Comparison of ENCODE assay signal across 26 cellular contexts in the genomic region with DNA sequence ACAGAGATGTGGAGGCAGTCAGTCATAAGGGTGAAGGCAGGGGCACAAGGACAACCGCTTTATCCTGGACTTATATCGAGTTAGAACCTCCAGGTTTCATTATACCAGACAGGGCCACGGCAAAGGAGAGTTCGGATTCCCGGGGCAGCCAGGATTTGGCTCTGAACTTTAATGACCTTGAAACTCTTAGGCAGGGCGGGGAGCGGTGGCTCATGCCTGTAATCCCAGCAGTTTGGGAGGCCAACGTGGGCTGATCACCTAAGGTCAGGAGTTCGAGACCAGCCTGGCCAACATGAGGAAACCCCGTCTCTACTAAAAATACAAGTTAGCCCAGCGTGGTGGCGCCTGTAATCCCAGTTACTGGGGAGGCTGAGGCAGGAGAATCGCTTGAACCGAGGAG. TPM values are rescaled to one million over a fixed set of nuclear protein-coding genes. Genes with fewer than 3 reads are reported as not detected.
DNase-seq lines count a peak whose midpoint lies in the region; ATAC-seq, FAIRE-seq and TF ChIP-seq lines count a peak whose summit lies in the region.
"Had no signal": no experiment of that assay in that cellular context is flagged by ENCODE, and none has a peak within 500 bp of the region (broad histone marks: within the 10 kb centered on the region; RNA-seq: fewer than 3 reads in every experiment).

No MANE protein-coding gene starts in this region.

- POLR2A ChIA-PET in HepG2 (lab: Yijun Ruan, JAX), result interaction anchor here (1.0 to 6.2 kb wide), 3 partner anchors 18 to 84 kb away, joined by 3 to 43 read pairs (median 38); partner anchors contain the start of genes FEN1 and TMEM258

- H4K20me1 ChIP-seq in HepG2 (ENCODE audit: insufficient read depth, low read length) (no peaks in the 10 kb centered on the region), Karpas-422 (ENCODE audit: insufficient read depth, low read depth, low read length) (no peaks in the 10 kb centered on the region)

- no peaks in the 10 kb centered on the region for H3K9me2 ChIP-seq in Karpas-422 (replicated peaks; ENCODE audit: insufficient read depth, low read length)

- H2AFZ ChIP-seq in HepG2 (ENCODE audit: low read length) (no peak overlapping the region), Karpas-422 (ENCODE audit: low read length) (no peak overlapping the region)

- H3K4me3 ChIP-seq in HepG2 (replicated peaks in 1 of 3; ENCODE audit: insufficient read depth in 1 of 3, low read depth in 2 of 3, low read length in 3 of 3) (no peak overlapping the region), right lobe of liver (no peak overlapping the region), Karpas-422 (ENCODE audit: low read length) (no peak overlapping the region)

- H3K27me3 ChIP-seq in HepG2 (ENCODE audit: control insufficient read depth in 1 of 2, insufficient read depth in 2 of 2, low read length in 2 of 2) (no peaks in the 10 kb centered on the region), right lobe of liver (no peaks in the 10 kb centered on the region), Karpas-422 (ENCODE audit: low read length) (no peaks in the 10 kb centered on the region)
- H3K27me3 ChIP-seq: BE2C, MG63 had no signal

- peak overlapping the region; percentile 69 for H3K4me3 Mint-ChIP-seq in central memory CD8-positive, alpha-beta T cell
- peak overlapping the region; percentile 13 for H3K4me3 Mint-ChIP-seq in natural killer cell

- no peaks in the 10 kb centered on the region for H3K36me3 Mint-ChIP-seq in central memory CD8-positive, alpha-beta T cell (ENCODE audit: insufficient read depth)
- H3K36me3 Mint-ChIP-seq in natural killer cell, result no peaks in the 10 kb centered on the region
- H3K36me3 Mint-ChIP-seq: activated naive CD8-positive, alpha-beta T cell treated with anti-CD3 and anti-CD28 coated beads for 36 hours had no signal

- H3K27ac ChIP-seq in HepG2 (ENCODE audit: extremely low read length, insufficient read depth, low read length) (no peak overlapping the region), right lobe of liver (no peak overlapping the region), Karpas-422 (ENCODE audit: low read length) (no peak overlapping the region)
- H3K27ac ChIP-seq: gastrocnemius medialis, left ventricle myocardium inferior, prostate gland had no signal

- WGBS in HepG2 (ENCODE audit: low lambda C conversion rate), result 35% methylated on average over 12 of the region's 14 CpGs
- WGBS in right lobe of liver (ENCODE audit: insufficient coverage, low coverage, low lambda C conversion rate, missing lambda C conversion rate), result 42% methylated on average over 4 of the region's 14 CpGs

- intact Hi-C loops in HepG2 (cut with micrococcal nuclease; ENCODE audit: unreplicated experiment) (no loop called here), right lobe of liver (cut with DNase I) (no loop called here), natural killer cell (cut with micrococcal nuclease) (no loop called here)

- TF ChIP-seq POLR2A in HepG2 (IDR thresholded peaks at IDR 0.05; ENCODE audit: insufficient read depth in 1 of 2, low read depth in 2 of 2, low read length in 2 of 2) (no peak), right lobe of liver (IDR thresholded peaks at IDR 0.05) (no peak)

- H3K4me1 Mint-ChIP-seq in central memory CD8-positive, alpha-beta T cell, result peaks cover 18% of the 10 kb centered on the region
- peaks cover 9 to 24% of the 10 kb centered on the region in 2 donors for H3K4me1 Mint-ChIP-seq in natural killer cell

- CTCF ChIA-PET in HepG2 (lab: Yijun Ruan, JAX; ENCODE audit: low intra/inter-chr PET ratio, low total read pairs), result interaction anchor here (0.9 to 5.4 kb wide), 4 partner anchors 15 to 36 kb away, joined by 3 to 51 read pairs (median 32); no protein-coding TSS in a partner anchor

- no peak for TF ChIP-seq CTCF in HepG2 (CRISPR knock-in tag; IDR thresholded peaks at IDR 0.05)
- TF ChIP-seq CTCF in right lobe of liver (IDR thresholded peaks at IDR 0.05), result no peak
- no peak for TF ChIP-seq CTCF in natural killer cell (IDR thresholded peaks at IDR 0.05)
- no peak for TF ChIP-seq CTCF in omental fat pad (IDR thresholded peaks at IDR 0.05)

- no peak for TF ChIP-seq RAD21 in HepG2 (CRISPR knock-in tag; IDR thresholded peaks at IDR 0.05)

- H3K9ac ChIP-seq in HepG2 (ENCODE audit: insufficient read depth, low read depth, low read length) (no peak overlapping the region), Karpas-422 (ENCODE audit: low read length) (no peak overlapping the region)

- TF ChIP-seq EP300 in HepG2 (IDR thresholded peaks at IDR 0.05; ENCODE audit: low read depth in 2 of 2, low read length in 2 of 2) (no peak), HepG2 (CRISPR knock-in tag; IDR thresholded peaks at IDR 0.05; ENCODE audit: borderline replicate concordance) (no peak)

- H3K36me3 ChIP-seq in HepG2 (replicated peaks in 1 of 2; ENCODE audit: control insufficient read depth in 1 of 2, insufficient read depth in 2 of 2, low read length in 2 of 2) (no peaks in the 10 kb centered on the region), right lobe of liver (no peaks in the 10 kb centered on the region), Karpas-422 (ENCODE audit: insufficient read depth, low read length) (no peaks in the 10 kb centered on the region)
- H3K36me3 ChIP-seq: BE2C, gastrocnemius medialis, left ventricle myocardium inferior, MG63, prostate gland had no signal

- H3K9me3 ChIP-seq in HepG2 (ENCODE audit: low read length), result no peaks in the 10 kb centered on the region
- H3K9me3 ChIP-seq in right lobe of liver, result no peaks in the 10 kb centered on the region
- H3K9me3 ChIP-seq in Karpas-422 (ENCODE audit: low read length), result no peaks in the 10 kb centered on the region
- H3K9me3 ChIP-seq: BE2C, gastrocnemius medialis, left ventricle myocardium inferior, MG63, prostate gland had no signal

- in situ Hi-C loops in HepG2 (cut with HindIII; ENCODE audit: extremely low pct_ligation_motif_present, low pct_unique_long_range_greater_than_20kb), result no loop called here

- H3K27me3 Mint-ChIP-seq in central memory CD8-positive, alpha-beta T cell, result peaks cover 51% of the 10 kb centered on the region
- peaks cover 8 to 25% of the 10 kb centered on the region in 2 donors for H3K27me3 Mint-ChIP-seq in natural killer cell (ENCODE audit: low read depth in 2 of 2)

- ATAC-seq in HepG2, result no peak
- no peak for ATAC-seq in right lobe of liver
- ATAC-seq in central memory CD8-positive, alpha-beta T cell (replicated peaks; ENCODE audit: extremely low read depth, poor library complexity, severe bottlenecking), result no peak
- ATAC-seq in natural killer cell, result no peak
- no peak for ATAC-seq in omental fat pad (ENCODE audit: low FRiP score)

- DNase-seq in HepG2 (ENCODE audit: low spot score) (peak; percentile 50), right lobe of liver (no peak), natural killer cell (no peak), SIG-M5 treated with dmso at 0.1 percent for 504 hours (lab: John Stamatoyannopoulos, UW; ENCODE audit: unreplicated experiment) (no peak), Karpas-422 (no peak), omental fat pad (ENCODE audit: low spot score) (no peak), NCI-H2107 (lab: John Stamatoyannopoulos, UW) (no peak)
- DNase-seq in central memory CD8-positive, alpha-beta T cell (ENCODE audit: low spot score in 2 of 2), result no peak
- DNase-seq: activated CD4-positive, alpha-beta T cell treated with anti-CD3 and anti-CD28 coated beads for 48 hours; activated naive CD8-positive, alpha-beta T cell treated with anti-CD3 and anti-CD28 coated beads for 36 hours; BE2C; effector memory CD4-positive, alpha-beta T cell; gastrocnemius medialis; HCEC 1CT; hippocampal formation; left ventricle myocardium inferior; MG63; NCI-H2029 treated with DMSO at 0.1 percent for 48 hours; NCI-H345; NCI-H748 treated with DMSO at 0.1 percent for 48 hours; RPMI8226 had no signal

- no peaks in the 10 kb centered on the region for H3K9me3 Mint-ChIP-seq in central memory CD8-positive, alpha-beta T cell
- H3K9me3 Mint-ChIP-seq in natural killer cell, result no peaks in the 10 kb centered on the region
- H3K9me3 Mint-ChIP-seq: activated naive CD8-positive, alpha-beta T cell treated with anti-CD3 and anti-CD28 coated beads for 36 hours; activated T-helper 1 cell treated with anti-CD3 and anti-CD28 coated beads, Interleukin-12 subunit alpha, Interleukin-12 subunit beta, Interleukin-2, Interleukin-4 antibody, amounts not matched to agents 30 ng/mL and 10 ng/mL and 1 ng/mL, durations not matched to agents 14 hours and 24 hours and 36 hours; T-helper 1 cell treated with Interleukin-12 subunit alpha and Interleukin-12 subunit beta and Interleukin-4 antibody, amounts not matched to agents 30 μg/mL and 1 μg/mL, for 36 hours had no signal

- BruUV-seq in HepG2 (replicated peaks; lab: Mats Ljungman, UMichigan), result no TSS peak

- H3K4me1 ChIP-seq in HepG2 (ENCODE audit: insufficient read depth, low read length), result peaks cover 86% of the 10 kb centered on the region
- peaks cover 0 to 18% (median 0%) of the 10 kb centered on the region in 4 donors for H3K4me1 ChIP-seq in right lobe of liver
- H3K4me1 ChIP-seq in Karpas-422 (ENCODE audit: low read length), result peaks cover under 1% of the 10 kb centered on the region; the same call in 1 of the 2 replicates
- H3K4me1 ChIP-seq: BE2C, gastrocnemius medialis, prostate gland had no signal

- H3K79me2 ChIP-seq in HepG2 (ENCODE audit: insufficient read depth, low read length) (peaks cover 39% of the 10 kb centered on the region), Karpas-422 (ENCODE audit: low read length) (no peaks in the 10 kb centered on the region)

- no peak overlapping the region for H3K27ac Mint-ChIP-seq in central memory CD8-positive, alpha-beta T cell (ENCODE audit: low read depth)
- no peak overlapping the region for H3K27ac Mint-ChIP-seq in natural killer cell
- H3K27ac Mint-ChIP-seq: activated naive CD8-positive, alpha-beta T cell treated with anti-CD3 and anti-CD28 coated beads for 36 hours; activated T-helper 1 cell treated with anti-CD3 and anti-CD28 coated beads, Interleukin-12 subunit alpha, Interleukin-12 subunit beta, Interleukin-2, Interleukin-4 antibody, amounts not matched to agents 30 ng/mL and 10 ng/mL and 1 ng/mL, durations not matched to agents 14 hours and 24 hours and 36 hours; T-helper 1 cell treated with Interleukin-12 subunit alpha and Interleukin-12 subunit beta and Interleukin-4 antibody, amounts not matched to agents 30 μg/mL and 1 μg/mL, for 36 hours had no signal

- no peak for FAIRE-seq in HepG2 (lab: Jason Lieb, UNC)
- FAIRE-seq: D721Med, GM19239 had no signal

- peak overlapping the region; percentile 60 for H3K4me2 ChIP-seq in HepG2 (ENCODE audit: low read depth, low read length)
- no peak overlapping the region for H3K4me2 ChIP-seq in Karpas-422 (ENCODE audit: low read depth, low read length, poor library complexity, severe bottlenecking)

RNA-seq across cellular contexts. Expression of gene MYRF, which starts 1.1 kb away (rescaled TPM):
- 7.9 and 10.2 TPM in 2 replicates for total RNA-seq in HepG2 (2016; rRNA removed; fragmentation: Illumina TruSeq; extraction: Trizol)
- total RNA-seq in HepG2 (2016; cell fraction: cytosol; rRNA removed; fragmentation: Illumina TruSeq; extraction: Trizol; ENCODE audit: low read depth), result 6.6 and 7.4 TPM in 2 replicates
- 6.8 and 10.3 TPM in 2 replicates for total RNA-seq in HepG2 (2016; cell fraction: insoluble cytoplasmic fraction; rRNA removed; fragmentation: Illumina TruSeq; extraction: Trizol)
- total RNA-seq in HepG2 (2016; cell fraction: membrane; rRNA removed; fragmentation: Illumina TruSeq; extraction: Trizol), result 8.2 and 8.5 TPM in 2 replicates
- 16.7 and 20.6 TPM in 2 replicates for total RNA-seq in HepG2 (2016; cell fraction: nucleus; rRNA removed; fragmentation: Illumina TruSeq; extraction: Trizol)
- polyA plus RNA-seq in HepG2 (2011; rRNA removed), result 25.9 and 33.2 TPM in 2 replicates
- polyA plus RNA-seq in HepG2 (2011; cell fraction: cytosol; rRNA removed), result 17.4 and 19.1 TPM in 2 replicates
- polyA plus RNA-seq in HepG2 (2011; cell fraction: nucleus; rRNA removed), result 140 and 154 TPM in 2 replicates
- 27.5 and 41.4 TPM in 2 replicates for polyA plus RNA-seq in HepG2 (2012)
- 1.8 and 2.1 TPM in 2 replicates for polyA plus RNA-seq in HepG2 (2016; cell fraction: cytosol; fragmentation: Illumina TruSeq; extraction: Trizol; ENCODE audit: low read depth)
- polyA plus RNA-seq in HepG2 (2016; cell fraction: insoluble cytoplasmic fraction; fragmentation: Illumina TruSeq; extraction: Trizol; ENCODE audit: low read depth), result 12.8 and 17.2 TPM in 2 replicates
- 5.7 and 6.2 TPM in 2 replicates for polyA plus RNA-seq in HepG2 (2016; cell fraction: membrane; fragmentation: Illumina TruSeq; extraction: Trizol; ENCODE audit: low read depth)
- polyA plus RNA-seq in HepG2 (2016; cell fraction: nucleus; fragmentation: Illumina TruSeq; extraction: Trizol; ENCODE audit: insufficient read depth, low read depth), result 69.8 and 76.1 TPM in 2 replicates
- polyA minus RNA-seq in HepG2 (2011; rRNA and poly(A)+ RNA removed; ENCODE audit: low replicate concordance), result 2.9 and 52.2 TPM in 2 replicates
- polyA minus RNA-seq in HepG2 (2011; cell fraction: cytosol; rRNA and poly(A)+ RNA removed), result 27.3 and 36.7 TPM in 2 replicates
- polyA minus RNA-seq in HepG2 (2011; cell fraction: nucleus; rRNA and poly(A)+ RNA removed), result 39.0 and 39.4 TPM in 2 replicates
- 10 to 100 TPM in 5 of 6 experiments, 1 to 10 TPM in 1; 7.6 to 16.4 (median 11.6) TPM for total RNA-seq in right lobe of liver
- 10 to 100 TPM in 1 of 3 donors, 1 to 10 TPM in 2; 4.9 to 15.3 (median 7.3) TPM for total RNA-seq in natural killer cell
- total RNA-seq in Karpas-422 (2014; rRNA removed; shearing (Covaris generic); ENCODE audit: low replicate concordance), result 0.32 TPM in 1 of 2 replicates, not detected in the other
- 10 to 100 TPM in 3 of 4 donors, under 1 TPM in 1; 0.16 to 55.1 (median 29.5) TPM for total RNA-seq in omental fat pad

RNA-seq across cellular contexts. Expression of gene TMEM258, which starts 41.0 kb away (rescaled TPM):
- total RNA-seq in HepG2 (2016; rRNA removed; fragmentation: Illumina TruSeq; extraction: Trizol) (164 and 175 TPM in 2 replicates), right lobe of liver (10 to 100 TPM; 31.6 to 74.5 (median 55.3) TPM), natural killer cell (10 to 100 TPM; 64.4 to 69.3 (median 66.1) TPM), omental fat pad (10 to 100 TPM; 27.9 to 52.6 (median 43.4) TPM)
- total RNA-seq in HepG2 (2016; cell fraction: cytosol; rRNA removed; fragmentation: Illumina TruSeq; extraction: Trizol; ENCODE audit: low read depth), result 124 and 186 TPM in 2 replicates
- total RNA-seq in HepG2 (2016; cell fraction: insoluble cytoplasmic fraction; rRNA removed; fragmentation: Illumina TruSeq; extraction: Trizol), result 157 and 180 TPM in 2 replicates
- total RNA-seq in HepG2 (2016; cell fraction: membrane; rRNA removed; fragmentation: Illumina TruSeq; extraction: Trizol), result 166 and 206 TPM in 2 replicates
- total RNA-seq in HepG2 (2016; cell fraction: nucleus; rRNA removed; fragmentation: Illumina TruSeq; extraction: Trizol), result 83.5 and 96.3 TPM in 2 replicates
- polyA plus RNA-seq in HepG2 (2011; rRNA removed), result 363 and 424 TPM in 2 replicates
- 333 and 381 TPM in 2 replicates for polyA plus RNA-seq in HepG2 (2011; cell fraction: cytosol; rRNA removed)
- 70.6 and 77.2 TPM in 2 replicates for polyA plus RNA-seq in HepG2 (2011; cell fraction: nucleus; rRNA removed)
- 225 and 301 TPM in 2 replicates for polyA plus RNA-seq in HepG2 (2012)
- 181 and 226 TPM in 2 replicates for polyA plus RNA-seq in HepG2 (2016; cell fraction: cytosol; fragmentation: Illumina TruSeq; extraction: Trizol; ENCODE audit: low read depth)
- polyA plus RNA-seq in HepG2 (2016; cell fraction: insoluble cytoplasmic fraction; fragmentation: Illumina TruSeq; extraction: Trizol; ENCODE audit: low read depth), result 187 and 188 TPM in 2 replicates
- 185 and 215 TPM in 2 replicates for polyA plus RNA-seq in HepG2 (2016; cell fraction: membrane; fragmentation: Illumina TruSeq; extraction: Trizol; ENCODE audit: low read depth)
- 173 and 175 TPM in 2 replicates for polyA plus RNA-seq in HepG2 (2016; cell fraction: nucleus; fragmentation: Illumina TruSeq; extraction: Trizol; ENCODE audit: insufficient read depth, low read depth)
- 153 and 413 TPM in 2 replicates for polyA minus RNA-seq in HepG2 (2011; rRNA and poly(A)+ RNA removed; ENCODE audit: low replicate concordance)
- polyA minus RNA-seq in HepG2 (2011; cell fraction: cytosol; rRNA and poly(A)+ RNA removed), result 79.2 and 82.2 TPM in 2 replicates
- polyA minus RNA-seq in HepG2 (2011; cell fraction: nucleus; rRNA and poly(A)+ RNA removed), result 54.3 and 55.7 TPM in 2 replicates
- 81.3 and 303 TPM in 2 replicates for total RNA-seq in Karpas-422 (2014; rRNA removed; shearing (Covaris generic); ENCODE audit: low replicate concordance)

RNA-seq across cellular contexts. Expression of gene FEN1, which starts 41.3 kb away (rescaled TPM):
- 102 and 116 TPM in 2 replicates for total RNA-seq in HepG2 (2016; rRNA removed; fragmentation: Illumina TruSeq; extraction: Trizol)
- 9.9 and 12.9 TPM in 2 replicates for total RNA-seq in HepG2 (2016; cell fraction: cytosol; rRNA removed; fragmentation: Illumina TruSeq; extraction: Trizol; ENCODE audit: low read depth)
- total RNA-seq in HepG2 (2016; cell fraction: insoluble cytoplasmic fraction; rRNA removed; fragmentation: Illumina TruSeq; extraction: Trizol), result 103 and 117 TPM in 2 replicates
- 25.3 and 31.0 TPM in 2 replicates for total RNA-seq in HepG2 (2016; cell fraction: membrane; rRNA removed; fragmentation: Illumina TruSeq; extraction: Trizol)
- total RNA-seq in HepG2 (2016; cell fraction: nucleus; rRNA removed; fragmentation: Illumina TruSeq; extraction: Trizol), result 47.5 and 54.1 TPM in 2 replicates
- polyA plus RNA-seq in HepG2 (2011; rRNA removed), result 10.9 and 12.4 TPM in 2 replicates
- polyA plus RNA-seq in HepG2 (2011; cell fraction: cytosol; rRNA removed), result 11.9 and 14.6 TPM in 2 replicates
- polyA plus RNA-seq in HepG2 (2011; cell fraction: nucleus; rRNA removed), result 4.0 and 5.3 TPM in 2 replicates
- 11.2 and 20.0 TPM in 2 replicates for polyA plus RNA-seq in HepG2 (2012)
- polyA plus RNA-seq in HepG2 (2016; cell fraction: cytosol; fragmentation: Illumina TruSeq; extraction: Trizol; ENCODE audit: low read depth), result 5.2 and 7.1 TPM in 2 replicates
- 94.2 and 98.7 TPM in 2 replicates for polyA plus RNA-seq in HepG2 (2016; cell fraction: insoluble cytoplasmic fraction; fragmentation: Illumina TruSeq; extraction: Trizol; ENCODE audit: low read depth)
- 12.2 and 15.7 TPM in 2 replicates for polyA plus RNA-seq in HepG2 (2016; cell fraction: membrane; fragmentation: Illumina TruSeq; extraction: Trizol; ENCODE audit: low read depth)
- 60.2 and 63.1 TPM in 2 replicates for polyA plus RNA-seq in HepG2 (2016; cell fraction: nucleus; fragmentation: Illumina TruSeq; extraction: Trizol; ENCODE audit: insufficient read depth, low read depth)
- 25.3 and 218 TPM in 2 replicates for polyA minus RNA-seq in HepG2 (2011; rRNA and poly(A)+ RNA removed; ENCODE audit: low replicate concordance)
- 7.6 and 10.2 TPM in 2 replicates for polyA minus RNA-seq in HepG2 (2011; cell fraction: cytosol; rRNA and poly(A)+ RNA removed)
- 10.8 and 11.8 TPM in 2 replicates for polyA minus RNA-seq in HepG2 (2011; cell fraction: nucleus; rRNA and poly(A)+ RNA removed)
- total RNA-seq in right lobe of liver, result 10 to 100 TPM in 2 of 6 experiments, 1 to 10 TPM in 4; 4.0 to 13.3 (median 5.4) TPM
- 10 to 100 TPM; 14.2 to 17.8 (median 17.5) TPM for total RNA-seq in natural killer cell
- total RNA-seq in Karpas-422 (2014; rRNA removed; shearing (Covaris generic); ENCODE audit: low replicate concordance), result 18.0 and 32.4 TPM in 2 replicates
- 1 to 10 TPM; 4.7 to 8.9 (median 6.7) TPM for total RNA-seq in omental fat pad
